ENCODE assay signal across 7 cellular contexts in the genomic region with DNA sequence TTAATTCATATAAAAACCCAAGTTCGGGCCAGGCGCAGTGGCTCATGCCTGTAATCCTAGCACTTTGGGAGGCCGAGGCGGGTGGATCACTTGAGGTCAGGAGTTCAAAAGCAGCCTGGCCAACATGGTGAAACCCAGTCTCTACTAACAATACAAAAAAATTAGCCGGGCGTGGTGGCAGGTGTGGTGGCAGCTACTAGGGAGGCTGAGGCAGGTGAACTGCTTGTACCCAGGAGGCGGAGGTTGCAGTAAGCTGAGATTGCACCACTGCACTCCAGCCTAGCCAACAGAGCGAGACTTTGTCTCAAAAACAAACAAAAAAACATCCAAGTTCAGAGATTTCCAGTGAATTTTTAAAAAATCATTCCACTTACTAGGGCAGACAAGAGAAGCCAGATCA. TPM values are rescaled to one million over a fixed set of nuclear protein-coding genes. Genes with fewer than 3 reads are reported as not detected.
DNase-seq lines count a peak whose midpoint lies in the region; ATAC-seq and TF ChIP-seq lines count a peak whose summit lies in the region.
"Not testable (repeated sequence)": the region's sequence is repeated elsewhere in the genome, so short reads cannot be mapped to it uniquely, and the experiment has no call there.

No MANE protein-coding gene starts in this region.

- H3K36me3 ChIP-seq in DOHH2 (ENCODE audit: control insufficient read depth, low read length) (peaks cover 100% of the 10 kb centered on the region), subcutaneous abdominal adipose tissue (ENCODE audit: control insufficient read depth in 5 of 5, insufficient read depth in 5 of 5, low read length in 5 of 5) (peaks cover 4 to 13% (median 11%) of the 10 kb centered on the region in 5 donors)

- DNase-seq in MV-4-11 (lab: John Stamatoyannopoulos, UW) (peak; percentile 11), left lobe of liver (ENCODE audit: low spot score) (peak; percentile 80), posterior vena cava (ENCODE audit: low spot score) (peak; percentile 59)
- DNase-seq in T-helper 17 cell; memory B cell (ENCODE audit: low spot score in 2 of 2): not testable (repeated sequence)

- H3K4me1 Mint-ChIP-seq in T-helper 17 cell (peaks cover 23% of the 10 kb centered on the region), memory B cell (peaks cover 29% of the 10 kb centered on the region)

- not testable (repeated sequence) for H3K27ac Mint-ChIP-seq in T-helper 17 cell
- H3K27ac Mint-ChIP-seq in memory B cell, result peak overlapping the region; percentile 46

- H4K20me1 ChIP-seq in DOHH2 (ENCODE audit: control insufficient read depth, insufficient read depth, low read depth, low read length), result not testable (repeated sequence)

- H3K4me3 ChIP-seq in DOHH2 (ENCODE audit: low read length), result peak overlapping the region; percentile 92
- not testable (repeated sequence) for H3K4me3 ChIP-seq in subcutaneous abdominal adipose tissue (ENCODE audit: low read depth in 1 of 5, low read length in 5 of 5)

- TF ChIP-seq CTCF in DOHH2 (IDR thresholded peaks at IDR 0.05; ENCODE audit: low read depth, low read length, poor library complexity, severe bottlenecking), result not testable (repeated sequence)

- H3K4me3 Mint-ChIP-seq in T-helper 17 cell (peak overlapping the region; percentile 12), memory B cell (peak overlapping the region; percentile 21)

- H3K36me3 Mint-ChIP-seq in T-helper 17 cell (ENCODE audit: low read depth), result not testable (repeated sequence)
- peaks cover 32% of the 10 kb centered on the region for H3K36me3 Mint-ChIP-seq in memory B cell

- not testable (repeated sequence) for H3K9me2 ChIP-seq in DOHH2 (replicated peaks; ENCODE audit: control insufficient read depth, low read length)

- peak overlapping the region; percentile 43 for H3K27ac ChIP-seq in DOHH2 (ENCODE audit: low read depth, low read length)
- H3K27ac ChIP-seq in subcutaneous abdominal adipose tissue (ENCODE audit: low read depth, low read length), result peak overlapping the region; percentile 5

- H3K79me2 ChIP-seq in DOHH2 (ENCODE audit: control insufficient read depth, low read length), result peaks cover 100% of the 10 kb centered on the region

- H3K4me2 ChIP-seq in DOHH2 (ENCODE audit: low read length), result peak overlapping the region; percentile 87

- intact Hi-C loops in posterior vena cava (cut with DNase I), result loop anchor here in 1 of 2 donors (10.0 kb wide), 1 partner anchor 688 kb away; no protein-coding TSS in a partner anchor

- H3K27me3 Mint-ChIP-seq in T-helper 17 cell, memory B cell: not testable (repeated sequence)

- ATAC-seq in T-helper 17 cell; memory B cell (ENCODE audit: low read depth): not testable (repeated sequence)
- ATAC-seq in left lobe of liver, result peak; percentile 62

- H3K4me1 ChIP-seq in DOHH2 (ENCODE audit: control insufficient read depth, low read length) (peaks cover 38% of the 10 kb centered on the region), subcutaneous abdominal adipose tissue (ENCODE audit: control insufficient read depth in 5 of 5, insufficient read depth in 5 of 5, low read length in 5 of 5) (peaks cover 5 to 38% (median 26%) of the 10 kb centered on the region in 5 donors)

- H3K9me3 Mint-ChIP-seq in memory B cell, result not testable (repeated sequence)

- not testable (repeated sequence) for H3K9me3 ChIP-seq in DOHH2 (ENCODE audit: control insufficient read depth, insufficient read depth, low read length); T-helper 17 cell (ENCODE audit: control insufficient read depth, low read length, poor library complexity, severe bottlenecking); subcutaneous abdominal adipose tissue (ENCODE audit: control insufficient read depth in 5 of 5, low read length in 5 of 5)

- not testable (repeated sequence) for H3K27me3 ChIP-seq in DOHH2 (ENCODE audit: control insufficient read depth, low read length); subcutaneous abdominal adipose tissue (ENCODE audit: control insufficient read depth in 5 of 5, insufficient read depth in 4 of 5, low read length in 5 of 5)

- H3F3A ChIP-seq in DOHH2 (ENCODE audit: control insufficient read depth, insufficient read depth), result not testable (repeated sequence)

- H3K9ac ChIP-seq in subcutaneous abdominal adipose tissue (ENCODE audit: low read length in 5 of 5), result not testable (repeated sequence)

RNA-seq across cellular contexts. Expression of gene FCHSD2, which starts 5.4 kb away (rescaled TPM):
- total RNA-seq in T-helper 17 cell, result 10 to 100 TPM; 41.1 to 45.0 TPM
- 19.2 TPM for total RNA-seq in left lobe of liver
- total RNA-seq in posterior vena cava, result 10 to 100 TPM; 55.6 to 62.1 TPM
